27 cellular contexts compared by ENCODE assay signal in genomic region chr12:105555556-105555973, GRCh38.
DNase-seq lines count a peak whose midpoint lies in the region; ATAC-seq, FAIRE-seq and TF ChIP-seq lines count a peak whose summit lies in the region.
"Had no signal": no experiment of that assay in that cellular context is flagged by ENCODE, and none has a peak within 500 bp of the region (broad histone marks: within the 10 kb centered on the region; RNA-seq: fewer than 3 reads in every experiment).

No MANE protein-coding gene starts in this region.

- H3K4me1 Mint-ChIP-seq in activated CD4-positive, alpha-beta memory T cell treated with anti-CD3 and anti-CD28 coated beads, Interleukin-2, amount 10 ng/mL, durations not matched to agents 7 days and 5 days, result no peaks in the 10 kb centered on the region
- H3K4me1 Mint-ChIP-seq: activated B cell treated with CpG ODN at 0.5 μM for 24 hours had no signal

- in situ Hi-C loops in HepG2 (cut with HindIII; ENCODE audit: extremely low pct_ligation_motif_present, low pct_unique_long_range_greater_than_20kb), result no loop called here

- H2AFZ ChIP-seq in HepG2 (ENCODE audit: low read length), result no peak overlapping the region
- H2AFZ ChIP-seq: GM23248 had no signal

- 32 to 38% methylated on average over 4 of the region's 4 CpGs for WGBS in body of pancreas, 2 donors
- WGBS in HepG2 (ENCODE audit: low lambda C conversion rate), result 13% methylated on average over 4 of the region's 4 CpGs
- WGBS in small intestine, 3 donors, result 33 to 65% (median 51%) methylated on average over 4 of the region's 4 CpGs

- H3K36me3 ChIP-seq in body of pancreas (replicated peaks in 1 of 2; ENCODE audit: insufficient read depth in 1 of 2, low read depth in 2 of 2) (no peaks in the 10 kb centered on the region), HepG2 (replicated peaks in 1 of 2; ENCODE audit: control insufficient read depth in 1 of 2, insufficient read depth in 2 of 2, low read length in 2 of 2) (no peaks in the 10 kb centered on the region), small intestine (ENCODE audit: control insufficient read depth in 2 of 2, insufficient read depth in 2 of 2, low read length in 2 of 2) (no peaks in the 10 kb centered on the region)
- H3K36me3 ChIP-seq: tibial artery had no signal

- H3K4me3 Mint-ChIP-seq in activated CD4-positive, alpha-beta memory T cell treated with anti-CD3 and anti-CD28 coated beads, Interleukin-2, amount 10 ng/mL, durations not matched to agents 7 days and 5 days, result no peak overlapping the region
- H3K4me3 Mint-ChIP-seq: activated B cell treated with CpG ODN at 0.5 μM for 24 hours; CD8-positive, alpha-beta T cell; neural crest cell; stimulated activated naive CD8-positive, alpha-beta T cell treated with anti-CD3 and anti-CD28 coated beads, Interleukin-15, Interleukin-2, amounts not matched to agents 100 ng/mL and 50 ng/mL, for 24 hours had no signal

- H3K4me2 ChIP-seq in HepG2 (ENCODE audit: low read depth, low read length), result no peak overlapping the region

- intact Hi-C loops in body of pancreas (cut with DNase I) (no loop called here), HepG2 (cut with micrococcal nuclease; ENCODE audit: unreplicated experiment) (no loop called here)

- no TSS peak for BruUV-seq in HepG2 (replicated peaks; lab: Mats Ljungman, UMichigan)

- H3K27ac ChIP-seq in body of pancreas (no peak overlapping the region), HepG2 (ENCODE audit: extremely low read length, insufficient read depth, low read length) (no peak overlapping the region), small intestine (ENCODE audit: low read depth in 1 of 2, low read length in 1 of 2) (no peak overlapping the region)
- H3K27ac ChIP-seq: 22Rv1, dorsolateral prefrontal cortex, epithelial cell of prostate, GM23248, tibial artery had no signal

- H3K4me1 ChIP-seq in body of pancreas (peaks cover 6% of the 10 kb centered on the region), HepG2 (ENCODE audit: insufficient read depth, low read length) (peaks cover 5% of the 10 kb centered on the region; the same call in 1 of the 2 replicates), small intestine (ENCODE audit: control insufficient read depth in 2 of 2, insufficient read depth in 1 of 2, low read depth in 1 of 2, low read length in 1 of 2) (no peaks in the 10 kb centered on the region)
- H3K4me1 ChIP-seq: tibial artery had no signal

- FAIRE-seq in HepG2 (lab: Jason Lieb, UNC) (no peak), small intestine (lab: Jason Lieb, UNC) (no peak)

- TF ChIP-seq RAD21 in HepG2 (CRISPR knock-in tag; IDR thresholded peaks at IDR 0.05), result no peak

- H3K79me2 ChIP-seq in HepG2 (ENCODE audit: insufficient read depth, low read length), result no peaks in the 10 kb centered on the region

- peak; percentile 52 for ATAC-seq in body of pancreas
- ATAC-seq in HepG2, result peak; percentile 73
- ATAC-seq: CD8-positive, alpha-beta T cell had no signal

- H3K27me3 ChIP-seq in body of pancreas (no peaks in the 10 kb centered on the region), HepG2 (ENCODE audit: control insufficient read depth in 1 of 2, insufficient read depth in 2 of 2, low read length in 2 of 2) (no peaks in the 10 kb centered on the region; a peak in 1 of 5 replicates), small intestine (ENCODE audit: control insufficient read depth in 2 of 2, insufficient read depth in 2 of 2, low read length in 2 of 2) (no peaks in the 10 kb centered on the region)
- H3K27me3 ChIP-seq: dorsolateral prefrontal cortex, tibial artery had no signal

- TF ChIP-seq POLR2A in body of pancreas (IDR thresholded peaks at IDR 0.05) (no peak), HepG2 (IDR thresholded peaks at IDR 0.05; ENCODE audit: insufficient read depth in 1 of 2, low read depth in 2 of 2, low read length in 2 of 2) (no peak)

- peaks cover 2% of the 10 kb centered on the region for H3K27me3 Mint-ChIP-seq in activated CD4-positive, alpha-beta memory T cell treated with anti-CD3 and anti-CD28 coated beads, Interleukin-2, amount 10 ng/mL, durations not matched to agents 7 days and 5 days
- H3K27me3 Mint-ChIP-seq: activated B cell treated with CpG ODN at 0.5 μM for 24 hours; stimulated activated naive CD8-positive, alpha-beta T cell treated with anti-CD3 and anti-CD28 coated beads, Interleukin-15, Interleukin-2, amounts not matched to agents 100 ng/mL and 50 ng/mL, for 24 hours had no signal

- TF ChIP-seq CTCF in body of pancreas (IDR thresholded peaks at IDR 0.05) (no peak), HepG2 (CRISPR knock-in tag; IDR thresholded peaks at IDR 0.05) (no peak), GM10248 (IDR thresholded peaks at IDR 0.05; ENCODE audit: control extremely low read depth, extremely low read depth, low read depth, missing control alignments) (no peak)

- H3K27ac Mint-ChIP-seq in activated CD4-positive, alpha-beta memory T cell treated with anti-CD3 and anti-CD28 coated beads, Interleukin-2, amount 10 ng/mL, durations not matched to agents 7 days and 5 days, result no peak overlapping the region
- H3K27ac Mint-ChIP-seq: activated B cell treated with CpG ODN at 0.5 μM for 24 hours; CD8-positive, alpha-beta T cell; stimulated activated naive CD8-positive, alpha-beta T cell treated with anti-CD3 and anti-CD28 coated beads, Interleukin-15, Interleukin-2, amounts not matched to agents 100 ng/mL and 50 ng/mL, for 24 hours had no signal

- no peaks in the 10 kb centered on the region for H3K9me3 Mint-ChIP-seq in activated CD4-positive, alpha-beta memory T cell treated with anti-CD3 and anti-CD28 coated beads, Interleukin-2, amount 10 ng/mL, durations not matched to agents 7 days and 5 days
- H3K9me3 Mint-ChIP-seq: activated B cell treated with CpG ODN at 0.5 μM for 24 hours; CD8-positive, alpha-beta T cell; stimulated activated naive CD8-positive, alpha-beta T cell treated with anti-CD3 and anti-CD28 coated beads, Interleukin-15, Interleukin-2, amounts not matched to agents 100 ng/mL and 50 ng/mL, for 24 hours had no signal

- no peaks in the 10 kb centered on the region for H4K20me1 ChIP-seq in HepG2 (ENCODE audit: insufficient read depth, low read length)

- TF ChIP-seq EP300 in HepG2 (IDR thresholded peaks at IDR 0.05; ENCODE audit: low read depth in 2 of 2, low read length in 2 of 2) (no peak), HepG2 (CRISPR knock-in tag; IDR thresholded peaks at IDR 0.05; ENCODE audit: borderline replicate concordance) (no peak)

- CTCF ChIA-PET in HepG2 (lab: Yijun Ruan, JAX; ENCODE audit: low intra/inter-chr PET ratio, low total read pairs) (no interaction called here), GM10248 (lab: Yijun Ruan, JAX) (interaction anchor here (1.8 kb wide), 1 partner anchor 16 kb away, joined by 4 read pairs; no protein-coding TSS in a partner anchor)
- CTCF ChIA-PET in activated CD4-positive, alpha-beta memory T cell treated with anti-CD3 and anti-CD28 coated beads, Interleukin-2, amount 10 ng/mL, durations not matched to agents 7 days and 5 days (lab: Charles Lee), result no interaction called here

- H3K9me3 ChIP-seq in body of pancreas (no peaks in the 10 kb centered on the region), HepG2 (ENCODE audit: low read length) (no peaks in the 10 kb centered on the region), small intestine (ENCODE audit: control insufficient read depth, low read depth) (no peaks in the 10 kb centered on the region)
- H3K9me3 ChIP-seq: tibial artery had no signal

- DNase-seq in DMS 273 (lab: John Stamatoyannopoulos, UW; ENCODE audit: unreplicated experiment) (peak; percentile 25), DMS 273 treated with DMSO at 0.1 percent for 48 hours (lab: John Stamatoyannopoulos, UW) (no peak), body of pancreas (peak; percentile 16 to 44 (median 38)), HepG2 (ENCODE audit: low spot score) (peak; percentile 21), small intestine (peak; percentile 16), GM10248 (ENCODE audit: extremely low spot score) (no peak), NCI-H446 treated with DMSO at 0.1 percent for 48 hours (lab: John Stamatoyannopoulos, UW) (no peak)
- DNase-seq in activated CD4-positive, alpha-beta memory T cell treated with anti-CD3 and anti-CD28 coated beads, Interleukin-2, amount 10 ng/mL, durations not matched to agents 7 days and 5 days, result no peak
- DNase-seq: activated B cell treated with CpG ODN at 0.5 μM for 24 hours; activated CD4-positive, alpha-beta T cell treated with anti-CD3 and anti-CD28 coated beads, Interleukin-2, amount 50 U/mL, for 48 hours; activated gamma-delta T cell; AML-193; caudate nucleus; CD8-positive, alpha-beta T cell; DMS79 treated with DMSO at 0.1 percent for 48 hours; dorsolateral prefrontal cortex; foreskin fibroblast; GM23248; NCI-H1417 treated with DMSO at 0.1 percent for 48 hours; NCI-H510A treated with DMSO at 0.1 percent for 48 hours; stimulated activated CD4-positive, alpha-beta T cell treated with anti-CD3 and anti-CD28 coated beads, Interleukin-4, amount 100 ng/mL, for 4 hours; T1000; tibial artery had no signal

- H3K36me3 Mint-ChIP-seq in activated CD4-positive, alpha-beta memory T cell treated with anti-CD3 and anti-CD28 coated beads, Interleukin-2, amount 10 ng/mL, durations not matched to agents 7 days and 5 days (ENCODE audit: low read depth), result no peaks in the 10 kb centered on the region
- H3K36me3 Mint-ChIP-seq: CD8-positive, alpha-beta T cell had no signal

- POLR2A ChIA-PET in HepG2 (lab: Yijun Ruan, JAX), result no interaction called here
- POLR2A ChIA-PET in GM10248 (lab: Yijun Ruan, JAX), result no interaction called here
- POLR2A ChIA-PET in activated CD4-positive, alpha-beta memory T cell treated with anti-CD3 and anti-CD28 coated beads, Interleukin-2, amount 10 ng/mL, durations not matched to agents 7 days and 5 days (lab: Charles Lee), result no interaction called here

- no peak overlapping the region for H3K9ac ChIP-seq in HepG2 (ENCODE audit: insufficient read depth, low read depth, low read length)
- H3K9ac ChIP-seq: GM23248 had no signal

- H3K4me3 ChIP-seq in body of pancreas, result no peak overlapping the region
- no peak overlapping the region for H3K4me3 ChIP-seq in HepG2 (replicated peaks in 1 of 3; ENCODE audit: insufficient read depth in 1 of 3, low read depth in 2 of 3, low read length in 3 of 3)
- no peak overlapping the region for H3K4me3 ChIP-seq in small intestine (ENCODE audit: low read depth in 1 of 2, low read length in 2 of 2)
- H3K4me3 ChIP-seq: dorsolateral prefrontal cortex, GM23248, tibial artery had no signal

TF ChIP-seq in HepG2, 621 proteins besides CTCF, POLR2A, EP300 and RAD21 (continues in another document):
- TF ChIP-seq CHCHD3 (CRISPR knock-in tag; IDR thresholded peaks at IDR 0.05), result no peak
- TF ChIP-seq ZNF543 (CRISPR knock-in tag; IDR thresholded peaks at IDR 0.05), result no peak
- TF ChIP-seq ETV6 (CRISPR knock-in tag; conservative IDR thresholded peaks at IDR 0.05), result no peak
- no peak for TF ChIP-seq ELF1 (CRISPR knock-in tag; IDR thresholded peaks at IDR 0.05)
- TF ChIP-seq CEBPB (IDR thresholded peaks at IDR 0.05; ENCODE audit: borderline replicate concordance, low read depth, low read length), result peak; percentile 95
- 0 out of 2 replicates have a peak, but pooled peaks have one; percentile 39 for TF ChIP-seq GATAD2A (CRISPR knock-in tag; IDR thresholded peaks at IDR 0.05)
- TF ChIP-seq SIX4 (CRISPR knock-in tag; IDR thresholded peaks at IDR 0.05), result no peak
- no peak for TF ChIP-seq ZNF747 (CRISPR knock-in tag; IDR thresholded peaks at IDR 0.05; ENCODE audit: borderline replicate concordance)
- TF ChIP-seq ZNF317 (CRISPR knock-in tag; IDR thresholded peaks at IDR 0.05), result no peak
- peak; percentile 94 for TF ChIP-seq CEBPG (CRISPR knock-in tag; IDR thresholded peaks at IDR 0.05)

Comparison
In these comparisons a context has a peak if more than half of its experiments do, and no peak if none do; other contexts are left out.
1. DNase-seq: peak in DMS 273 (single experiment), body of pancreas (4 of 4), HepG2 (single experiment) and small intestine (single experiment); none in DMS 273 treated with DMSO at 0.1 percent for 48 hours (single experiment), GM10248 (single experiment), activated CD4-positive, alpha-beta memory T cell treated with anti-CD3 and anti-CD28 coated beads, Interleukin-2, amount 10 ng/mL, durations not matched to agents 7 days and 5 days (single experiment) and NCI-H446 treated with DMSO at 0.1 percent for 48 hours (single experiment).